In genomic region chr11:80900265-80900664, GRCh38 we compare ENCODE assay signal across 12 cellular contexts.
DNase-seq lines count a peak whose midpoint lies in the region; ATAC-seq, FAIRE-seq and TF ChIP-seq lines count a peak whose summit lies in the region.
"Had no signal": no experiment of that assay in that cellular context is flagged by ENCODE, and none has a peak within 500 bp of the region (broad histone marks: within the 10 kb centered on the region; RNA-seq: fewer than 3 reads in every experiment).

No MANE protein-coding gene starts in this region.

- no peaks in the 10 kb centered on the region for H3K79me2 ChIP-seq in KMS-11 (ENCODE audit: insufficient read depth, low read depth)

- no peaks in the 10 kb centered on the region for H4K20me1 ChIP-seq in KMS-11 (ENCODE audit: insufficient read depth)

- H3K4me2 ChIP-seq in KMS-11 (peak overlapping the region; percentile 27), neuronal stem cell (ENCODE audit: insufficient read depth, low read length, poor library complexity, severe bottlenecking) (no peak overlapping the region)

- H2AK5ac ChIP-seq in neuronal stem cell (ENCODE audit: low read depth, low read length): no peak overlapping the region

- H3K27me3 ChIP-seq in KMS-11 (ENCODE audit: insufficient read depth, low read depth): no peaks in the 10 kb centered on the region
- no peaks in the 10 kb centered on the region for H3K27me3 ChIP-seq in neuronal stem cell (ENCODE audit: control insufficient read depth in 3 of 3, insufficient read depth in 3 of 3, low read depth in 1 of 3, low read length in 3 of 3)
- H3K27me3 ChIP-seq in effector memory CD4-positive, alpha-beta T cell (replicated peaks; ENCODE audit: control insufficient read depth, insufficient read depth, low read length, poor library complexity, severe bottlenecking): no peaks in the 10 kb centered on the region
- H3K27me3 ChIP-seq: MG63, spleen had no signal

- no peak overlapping the region for H3K23ac ChIP-seq in neuronal stem cell (ENCODE audit: low read depth, low read length, poor library complexity)

- H4K91ac ChIP-seq in neuronal stem cell (ENCODE audit: low read depth, low read length, poor library complexity): no peak overlapping the region

- no peaks in the 10 kb centered on the region for H3K9me3 ChIP-seq in neuronal stem cell (replicated peaks in 1 of 2; ENCODE audit: control insufficient read depth in 2 of 2, insufficient read depth in 1 of 2, low read depth in 1 of 2, low read length in 2 of 2)
- no peaks in the 10 kb centered on the region for H3K9me3 ChIP-seq in effector memory CD4-positive, alpha-beta T cell (ENCODE audit: control insufficient read depth, low read length)
- H3K9me3 ChIP-seq: MG63 had no signal

- no peak overlapping the region for H4K8ac ChIP-seq in neuronal stem cell (ENCODE audit: low read depth, low read length)

- no peaks in the 10 kb centered on the region for H3K36me3 ChIP-seq in KMS-11 (ENCODE audit: insufficient read depth)
- no peaks in the 10 kb centered on the region for H3K36me3 ChIP-seq in neuronal stem cell (replicated peaks in 1 of 2; ENCODE audit: control insufficient read depth in 2 of 2, insufficient read depth in 2 of 2, low read length in 2 of 2)
- no peaks in the 10 kb centered on the region for H3K36me3 ChIP-seq in effector memory CD4-positive, alpha-beta T cell (ENCODE audit: control insufficient read depth, insufficient read depth, low read length)
- H3K36me3 ChIP-seq: MG63, spleen had no signal

- no peak for FAIRE-seq in GM19239 (lab: Jason Lieb, UNC)

- H3K18ac ChIP-seq in neuronal stem cell (ENCODE audit: low read length): no peak overlapping the region

- H3K4me1 ChIP-seq in KMS-11 (ENCODE audit: low read depth, poor library complexity, severe bottlenecking) (no peaks in the 10 kb centered on the region), neuronal stem cell (ENCODE audit: control insufficient read depth in 2 of 2, insufficient read depth in 1 of 2, low read depth in 1 of 2, low read length in 2 of 2) (no peaks in the 10 kb centered on the region)
- no peaks in the 10 kb centered on the region for H3K4me1 ChIP-seq in effector memory CD4-positive, alpha-beta T cell (ENCODE audit: control insufficient read depth, insufficient read depth, low read length, poor library complexity, severe bottlenecking)
- H3K4me1 ChIP-seq: spleen had no signal

- no peaks in the 10 kb centered on the region for H3K79me1 ChIP-seq in neuronal stem cell (ENCODE audit: low read depth, low read length)

- no peak overlapping the region for H3K4me3 ChIP-seq in KMS-11 (IDR thresholded peaks at IDR 0.05; ENCODE audit: insufficient read depth, low read depth, low read length)
- H3K4me3 ChIP-seq in neuronal stem cell (ENCODE audit: low read length in 2 of 2): no peak overlapping the region
- no peak overlapping the region for H3K4me3 ChIP-seq in effector memory CD4-positive, alpha-beta T cell (ENCODE audit: insufficient read depth, low read depth, low read length, poor library complexity, severe bottlenecking)
- H3K4me3 ChIP-seq: MG63, spleen had no signal

- ATAC-seq in HG02610 (IDR thresholded peaks at IDR 0.05; ENCODE audit: unreplicated experiment): peak; percentile 52
- no peak for ATAC-seq in GM21528 (IDR thresholded peaks at IDR 0.05; ENCODE audit: low FRiP score, unreplicated experiment)

- H3K9ac ChIP-seq in KMS-11: no peak overlapping the region
- H3K9ac ChIP-seq in neuronal stem cell (ENCODE audit: low read depth, low read length, poor library complexity): no peak overlapping the region

- no CpG with 5 or more reads among the region's 2 CpGs for WGBS in neuronal stem cell (ENCODE audit: extremely low coverage in 2 of 2, insufficient read length in 2 of 2, insufficient replicate concordance in 1 of 2), 2 donors

- H2AFZ ChIP-seq in KMS-11 (ENCODE audit: low read depth) (peak overlapping the region; percentile 57), neuronal stem cell (ENCODE audit: low read length) (peak overlapping the region; percentile 55)

- H2BK12ac ChIP-seq in neuronal stem cell (ENCODE audit: low read length): no peak overlapping the region

- H2BK5ac ChIP-seq in neuronal stem cell (ENCODE audit: low read length): no peak overlapping the region

- no peak for TF ChIP-seq CTCF in KMS-11 (conservative IDR thresholded peaks at IDR 0.05; ENCODE audit: low read depth, low read length)

- H3K14ac ChIP-seq in neuronal stem cell (ENCODE audit: low read length): no peak overlapping the region

- H2BK120ac ChIP-seq in neuronal stem cell (ENCODE audit: low read depth, low read length): no peak overlapping the region

- DNase-seq in GM19239 (ENCODE audit: insufficient read length, low spot score) (peak; percentile 7), neuronal stem cell (ENCODE audit: low spot score) (no peak), NCI-H69 (lab: John Stamatoyannopoulos, UW) (no peak)
- DNase-seq in effector memory CD4-positive, alpha-beta T cell: no peak
- DNase-seq: activated CD4-positive, alpha-beta T cell treated with anti-CD3 and anti-CD28 coated beads for 1 hour; cortex of kidney; MG63; NCI-H2171 treated with DMSO at 0.1 percent for 48 hours; spleen had no signal

- no peak overlapping the region for H3K27ac ChIP-seq in KMS-11
- no peak overlapping the region for H3K27ac ChIP-seq in neuronal stem cell (replicated peaks; ENCODE audit: low read length)
- H3K27ac ChIP-seq in effector memory CD4-positive, alpha-beta T cell (ENCODE audit: insufficient read depth, low read length, poor library complexity, severe bottlenecking): no peak overlapping the region
- H3K27ac ChIP-seq: spleen had no signal

- no peak overlapping the region for H3K4ac ChIP-seq in neuronal stem cell (ENCODE audit: low read length)

- H2BK15ac ChIP-seq in neuronal stem cell (ENCODE audit: low read length): no peak overlapping the region
